In genomic region chr21:35015435-35016024, GRCh38 we compare ENCODE assay signal across 20 cellular contexts. TPM values are rescaled to one million over a fixed set of nuclear protein-coding genes. Genes with fewer than 3 reads are reported as not detected.
DNase-seq lines count a peak whose midpoint lies in the region; TF ChIP-seq lines count a peak whose summit lies in the region.
"Had no signal": no experiment of that assay in that cellular context is flagged by ENCODE, and none has a peak within 500 bp of the region (broad histone marks: within the 10 kb centered on the region; RNA-seq: fewer than 3 reads in every experiment).

No MANE protein-coding gene starts in this region.

- no peak overlapping the region for H3K27ac ChIP-seq in endodermal cell (ENCODE audit: low read depth, low read length)
- no peak overlapping the region for H3K27ac ChIP-seq in suprapubic skin
- H3K27ac ChIP-seq: 22Rv1, right atrium auricular region, thyroid gland had no signal

- peaks cover 30% of the 10 kb centered on the region for H3K4me1 Mint-ChIP-seq in endodermal cell
- peaks cover 9% of the 10 kb centered on the region for H3K4me1 Mint-ChIP-seq in nephron progenitor cell

- H3K27ac Mint-ChIP-seq in endodermal cell: no peak overlapping the region
- H3K27ac Mint-ChIP-seq in nephron progenitor cell: no peak overlapping the region

- H3K36me3 Mint-ChIP-seq in endodermal cell (ENCODE audit: low read depth): no peaks in the 10 kb centered on the region
- no peaks in the 10 kb centered on the region for H3K36me3 Mint-ChIP-seq in nephron progenitor cell (ENCODE audit: low read depth)

- no peaks in the 10 kb centered on the region for H3K27me3 ChIP-seq in endodermal cell (ENCODE audit: control insufficient read depth, insufficient read depth, low read length, poor library complexity, severe bottlenecking)
- H3K27me3 ChIP-seq in suprapubic skin: no peaks in the 10 kb centered on the region
- H3K27me3 ChIP-seq: right atrium auricular region, thyroid gland had no signal

- no peaks in the 10 kb centered on the region for H3K36me3 ChIP-seq in endodermal cell (ENCODE audit: control insufficient read depth, insufficient read depth, low read length)
- H3K36me3 ChIP-seq in suprapubic skin: no peaks in the 10 kb centered on the region
- H3K36me3 ChIP-seq: right atrium auricular region, thyroid gland had no signal

- no peak overlapping the region for H3K4me3 ChIP-seq in endodermal cell (ENCODE audit: low read length)
- H3K4me3 ChIP-seq in suprapubic skin: no peak overlapping the region
- H3K4me3 ChIP-seq: right atrium auricular region, thyroid gland had no signal

- no peaks in the 10 kb centered on the region for H3K27me3 Mint-ChIP-seq in endodermal cell (ENCODE audit: insufficient read depth)
- no peaks in the 10 kb centered on the region for H3K27me3 Mint-ChIP-seq in nephron progenitor cell (ENCODE audit: low read depth, poor library complexity)

- H3K4me1 ChIP-seq in endodermal cell (ENCODE audit: control insufficient read depth, insufficient read depth, low read length) (peaks cover 4% of the 10 kb centered on the region), suprapubic skin (no peaks in the 10 kb centered on the region)
- H3K4me1 ChIP-seq: right atrium auricular region, thyroid gland had no signal

- no peak overlapping the region for H3K9ac ChIP-seq in endodermal cell (ENCODE audit: extremely low read depth, low read length, poor library complexity, severe bottlenecking)

- DNase-seq in DMS53 (lab: John Stamatoyannopoulos, UW): peak; percentile 65
- no peak for DNase-seq in DMS53 treated with DMSO at 0.1 percent for 48 hours (lab: John Stamatoyannopoulos, UW; ENCODE audit: unreplicated experiment)
- DNase-seq in stimulated activated CD4-positive, alpha-beta T cell treated with anti-CD3 and anti-CD28 coated beads, Interleukin-1b, Interleukin-23, amount 100 ng/mL, for 48 hours: peak; percentile 58
- DNase-seq in stimulated activated CD4-positive, alpha-beta T cell treated with anti-CD3 and anti-CD28 coated beads, Interleukin-12 subunit alpha, Interleukin-12 subunit beta, amount 100 ng/mL, for 4 hours: no peak
- DNase-seq in endodermal cell: peak; percentile 5
- DNase-seq in nephron progenitor cell: no peak
- DNase-seq in suprapubic skin (ENCODE audit: low spot score in 2 of 2): no peak
- DNase-seq in NCI-H2227 treated with DMSO at 0.1 percent for 48 hours (lab: John Stamatoyannopoulos, UW): no peak
- DNase-seq: aorta, C1 segment of cervical spinal cord, DMS79 treated with DMSO at 0.1 percent for 48 hours, HCEC 1CT, hypothalamus, kidney glomerular epithelial cell, mesendoderm, NCI-H2029, NCI-H526, thyroid gland had no signal

- H3K4me3 Mint-ChIP-seq in endodermal cell (no peak overlapping the region), nephron progenitor cell (no peak overlapping the region)

- 90 to 100% methylated on average over 2 to 4 of the region's 5 CpGs for WGBS in endodermal cell (ENCODE audit: insufficient coverage in 1 of 2, insufficient read length in 1 of 2), 2 experiments
- WGBS in suprapubic skin: 94% methylated on average over 5 of the region's 5 CpGs

- no peak for TF ChIP-seq EP300 in suprapubic skin (IDR thresholded peaks at IDR 0.05)

- TF ChIP-seq POLR2A in suprapubic skin (IDR thresholded peaks at IDR 0.05): no peak

- TF ChIP-seq CTCF in endodermal cell (conservative IDR thresholded peaks at IDR 0.05) (no peak), nephron progenitor cell (IDR thresholded peaks at IDR 0.05) (no peak), suprapubic skin (IDR thresholded peaks at IDR 0.05) (no peak)

- no peaks in the 10 kb centered on the region for H3K9me3 Mint-ChIP-seq in endodermal cell
- no peaks in the 10 kb centered on the region for H3K9me3 Mint-ChIP-seq in nephron progenitor cell

- H3K9me3 ChIP-seq in endodermal cell (ENCODE audit: control insufficient read depth, low read length) (no peaks in the 10 kb centered on the region), suprapubic skin (no peaks in the 10 kb centered on the region)
- H3K9me3 ChIP-seq: right atrium auricular region, thyroid gland had no signal

RNA-seq across cellular contexts. Expression of gene RUNX1, which starts 33.6 kb away (rescaled TPM):
- 1 to 10 TPM in 1 of 2 donors, under 1 TPM in 1; 0.31 to 2.8 TPM for total RNA-seq in endodermal cell
- polyA plus RNA-seq in endodermal cell (2013, experiment 1 of 2): 0.50 TPM
- polyA plus RNA-seq in endodermal cell (2013, experiment 2 of 2): 1.0 TPM
- 10 to 100 TPM; 15.4 to 26.7 (median 20.5) TPM for total RNA-seq in suprapubic skin

Comparison
In these comparisons a context has a peak if more than half of its experiments do, and no peak if none do; other contexts are left out.
1. DNase-seq: peak in DMS53 (single experiment), stimulated activated CD4-positive, alpha-beta T cell treated with anti-CD3 and anti-CD28 coated beads, Interleukin-1b, Interleukin-23, amount 100 ng/mL, for 48 hours (single experiment) and endodermal cell (single experiment); none in DMS53 treated with DMSO at 0.1 percent for 48 hours (single experiment), stimulated activated CD4-positive, alpha-beta T cell treated with anti-CD3 and anti-CD28 coated beads, Interleukin-12 subunit alpha, Interleukin-12 subunit beta, amount 100 ng/mL, for 4 hours (single experiment), nephron progenitor cell (single experiment), suprapubic skin (0 of 2) and NCI-H2227 treated with DMSO at 0.1 percent for 48 hours (single experiment).
2. RNA of gene RUNX1, which starts 33.6 kb away (total RNA-seq): 15.4 to 26.7 TPM in suprapubic skin; 0.31 to 2.8 TPM in endodermal cell; every median in the first group is over 4 times any median in the second.